10 cellular contexts compared by ENCODE assay signal in the genomic region with DNA sequence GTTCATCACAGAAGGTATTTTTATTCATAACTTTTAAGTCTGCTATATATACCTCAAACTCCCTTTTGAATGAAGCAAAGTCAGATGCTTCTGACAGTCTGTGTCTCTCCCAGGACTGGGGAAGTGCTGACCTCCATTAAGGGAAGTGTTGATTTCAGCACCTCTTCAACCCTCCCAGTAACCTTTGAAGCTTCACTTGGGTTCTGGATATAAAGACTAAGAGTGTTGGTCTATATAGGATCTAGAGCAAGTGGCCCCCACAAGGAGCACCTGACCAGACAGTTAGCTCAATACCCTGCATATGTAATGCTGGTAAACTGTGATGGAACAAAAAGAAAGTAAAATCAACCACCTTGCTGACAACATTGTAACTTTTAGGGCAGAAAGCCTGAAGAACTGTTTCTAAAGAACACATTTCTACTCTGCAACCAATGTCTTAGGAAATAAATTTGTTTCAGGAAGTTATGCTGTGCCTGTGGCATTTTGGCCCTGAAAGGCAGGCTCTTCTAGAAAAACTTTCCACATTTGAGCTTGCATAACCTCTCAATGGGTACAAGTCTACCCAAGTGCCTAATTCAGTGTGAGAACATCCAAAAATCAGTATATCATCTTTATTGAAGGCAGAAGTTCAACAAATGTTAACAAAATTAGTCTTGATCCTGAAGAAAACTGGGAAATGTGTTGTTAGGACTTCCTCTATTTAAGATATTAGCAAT. TPM values are rescaled to one million over a fixed set of nuclear protein-coding genes. Genes with fewer than 3 reads are reported as not detected.
DNase-seq lines count a peak whose midpoint lies in the region; ATAC-seq lines count a peak whose summit lies in the region.
"Had no signal": no experiment of that assay in that cellular context is flagged by ENCODE, and none has a peak within 500 bp of the region (broad histone marks: within the 10 kb centered on the region; RNA-seq: fewer than 3 reads in every experiment).

No MANE protein-coding gene starts in this region.

- H3K4me1 Mint-ChIP-seq in activated CD4-positive, alpha-beta memory T cell treated with anti-CD3 and anti-CD28 coated beads, Interleukin-2, amount 10 ng/mL, durations not matched to agents 7 days and 5 days, result peaks cover 71% of the 10 kb centered on the region
- H3K4me1 Mint-ChIP-seq in memory B cell, result peaks cover 28% of the 10 kb centered on the region
- H3K4me1 Mint-ChIP-seq: neural crest cell had no signal

- CTCF ChIA-PET in activated CD4-positive, alpha-beta memory T cell treated with anti-CD3 and anti-CD28 coated beads, Interleukin-2, amount 10 ng/mL, durations not matched to agents 7 days and 5 days (lab: Charles Lee), result interaction anchor here (0.8 to 1.1 kb wide), 3 partner anchors 11 to 38 kb away, joined by 3 to 5 read pairs (median 4); no protein-coding TSS in a partner anchor

- H3K4me3 Mint-ChIP-seq in activated CD4-positive, alpha-beta memory T cell treated with anti-CD3 and anti-CD28 coated beads, Interleukin-2, amount 10 ng/mL, durations not matched to agents 7 days and 5 days, result peak overlapping the region; percentile 91
- peak overlapping the region; percentile 86 for H3K4me3 Mint-ChIP-seq in memory B cell
- H3K4me3 Mint-ChIP-seq: neural crest cell had no signal

- peak; percentile 32 for DNase-seq in activated CD4-positive, alpha-beta memory T cell treated with anti-CD3 and anti-CD28 coated beads, Interleukin-2, amount 10 ng/mL, durations not matched to agents 7 days and 5 days
- DNase-seq in memory B cell (ENCODE audit: low spot score in 2 of 2) (no peak), AG20443 (ENCODE audit: low spot score) (no peak), NCI-H1930 (lab: John Stamatoyannopoulos, UW) (no peak)
- DNase-seq in stimulated activated CD4-positive, alpha-beta T cell treated with anti-CD3 and anti-CD28 coated beads, Interleukin-12 subunit alpha, Interleukin-12 subunit beta, amount 100 ng/mL, for 4 hours, result no peak

- peak overlapping the region; percentile 98 for H3K27ac Mint-ChIP-seq in activated CD4-positive, alpha-beta memory T cell treated with anti-CD3 and anti-CD28 coated beads, Interleukin-2, amount 10 ng/mL, durations not matched to agents 7 days and 5 days
- H3K27ac Mint-ChIP-seq in memory B cell, result peak overlapping the region; percentile 96

- no peaks in the 10 kb centered on the region for H3K9me3 Mint-ChIP-seq in activated CD4-positive, alpha-beta memory T cell treated with anti-CD3 and anti-CD28 coated beads, Interleukin-2, amount 10 ng/mL, durations not matched to agents 7 days and 5 days
- H3K9me3 Mint-ChIP-seq in memory B cell, result no peaks in the 10 kb centered on the region
- H3K9me3 Mint-ChIP-seq: neural crest cell had no signal

- peak; percentile 14 for ATAC-seq in GM18498 (IDR thresholded peaks at IDR 0.05; ENCODE audit: unreplicated experiment)
- ATAC-seq in HG03108 (IDR thresholded peaks at IDR 0.05; ENCODE audit: unreplicated experiment), result peak; percentile 8
- peak; percentile 6 for ATAC-seq in memory B cell (ENCODE audit: low read depth)
- ATAC-seq in GM21825 (IDR thresholded peaks at IDR 0.05; ENCODE audit: unreplicated experiment), result no peak

- POLR2A ChIA-PET in activated CD4-positive, alpha-beta memory T cell treated with anti-CD3 and anti-CD28 coated beads, Interleukin-2, amount 10 ng/mL, durations not matched to agents 7 days and 5 days (lab: Charles Lee), result interaction anchor here (0.6 to 1.3 kb wide), 8 partner anchors 13 to 68 kb away, joined by 3 to 30 read pairs (median 4); a partner anchor contains a TSS

- no peaks in the 10 kb centered on the region for H3K27me3 Mint-ChIP-seq in activated CD4-positive, alpha-beta memory T cell treated with anti-CD3 and anti-CD28 coated beads, Interleukin-2, amount 10 ng/mL, durations not matched to agents 7 days and 5 days
- H3K27me3 Mint-ChIP-seq in memory B cell, result no peaks in the 10 kb centered on the region

- H3K36me3 Mint-ChIP-seq in activated CD4-positive, alpha-beta memory T cell treated with anti-CD3 and anti-CD28 coated beads, Interleukin-2, amount 10 ng/mL, durations not matched to agents 7 days and 5 days (ENCODE audit: low read depth), result peaks cover 27% of the 10 kb centered on the region
- peaks cover 4% of the 10 kb centered on the region for H3K36me3 Mint-ChIP-seq in memory B cell

RNA-seq across cellular contexts. Expression of a gene that starts 0.9 kb away (rescaled TPM):
- 10 to 100 TPM; 79.4 to 81.1 TPM for total RNA-seq in activated CD4-positive, alpha-beta memory T cell treated with anti-CD3 and anti-CD28 coated beads, Interleukin-2, amount 10 ng/mL, durations not matched to agents 7 days and 5 days
- total RNA-seq: NCI-H460, neural crest cell had no signal

RNA-seq across cellular contexts. Expression of a gene that starts 15.0 kb away (rescaled TPM):
- 1 to 10 TPM; 1.6 to 2.9 TPM for total RNA-seq in activated CD4-positive, alpha-beta memory T cell treated with anti-CD3 and anti-CD28 coated beads, Interleukin-2, amount 10 ng/mL, durations not matched to agents 7 days and 5 days

RNA-seq across cellular contexts. Expression of a gene that starts 32.2 kb away (rescaled TPM):
- 10 to 100 TPM; 53.7 to 56.7 TPM for total RNA-seq in activated CD4-positive, alpha-beta memory T cell treated with anti-CD3 and anti-CD28 coated beads, Interleukin-2, amount 10 ng/mL, durations not matched to agents 7 days and 5 days

RNA-seq across cellular contexts. Expression of a gene that starts 32.7 kb away (rescaled TPM):
- total RNA-seq in activated CD4-positive, alpha-beta memory T cell treated with anti-CD3 and anti-CD28 coated beads, Interleukin-2, amount 10 ng/mL, durations not matched to agents 7 days and 5 days, result 10 to 100 TPM; 13.2 to 14.4 TPM

RNA-seq across cellular contexts. Expression of a gene that starts 56.7 kb away (rescaled TPM):
- 10 to 100 TPM; 89.5 to 92.5 TPM for total RNA-seq in activated CD4-positive, alpha-beta memory T cell treated with anti-CD3 and anti-CD28 coated beads, Interleukin-2, amount 10 ng/mL, durations not matched to agents 7 days and 5 days
